8 cellular contexts compared by ENCODE assay signal in the genomic region with DNA sequence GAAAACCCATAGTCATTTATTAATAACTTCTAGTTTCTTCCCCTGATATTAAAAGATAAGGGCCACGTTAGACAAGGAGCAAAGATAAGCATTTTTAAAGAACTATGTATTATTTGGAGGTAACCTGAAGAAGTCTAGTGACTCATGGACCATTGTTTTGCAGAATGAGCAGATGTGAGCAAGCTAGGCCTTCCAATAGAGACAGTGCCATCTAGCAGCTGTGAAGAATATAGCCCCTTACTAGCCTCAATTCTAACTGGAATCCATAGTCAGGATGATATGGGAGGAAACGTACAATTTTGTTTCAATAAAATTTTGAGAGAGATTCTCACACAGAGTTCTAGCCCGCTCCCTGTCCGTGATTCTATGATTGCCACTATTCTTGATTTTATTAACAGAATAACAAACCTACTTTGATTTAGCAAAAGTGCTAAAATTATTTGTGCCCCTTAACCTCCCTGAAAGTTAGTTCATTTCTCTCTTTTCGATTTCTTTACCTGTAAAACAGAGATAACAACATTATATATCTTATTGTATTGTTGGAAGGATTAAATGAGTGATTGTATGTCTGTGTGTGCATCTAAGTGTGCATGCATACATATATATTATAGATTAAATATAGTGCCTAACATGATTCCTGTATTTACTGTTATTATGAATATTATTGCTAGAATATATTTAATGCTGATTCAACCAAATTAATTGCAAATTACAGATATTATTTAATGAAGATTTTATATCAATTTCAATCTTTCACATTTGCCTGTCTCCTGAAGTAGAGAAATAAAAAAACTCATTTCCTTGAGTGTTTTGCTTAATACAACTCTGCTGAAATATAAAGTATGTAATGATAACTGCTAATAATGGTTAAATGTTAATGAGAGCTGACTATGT. TPM values are rescaled to one million over a fixed set of nuclear protein-coding genes. Genes with fewer than 3 reads are reported as not detected.
DNase-seq lines count a peak whose midpoint lies in the region; ATAC-seq and TF ChIP-seq lines count a peak whose summit lies in the region.

No MANE protein-coding gene starts in this region.

- no peak overlapping the region for H3K27ac ChIP-seq in tibial nerve

- TF ChIP-seq EP300 in tibial nerve (IDR thresholded peaks at IDR 0.05): no peak

- no peaks in the 10 kb centered on the region for H3K27me3 ChIP-seq in tibial nerve

- no peak for DNase-seq in activated T-cell treated with anti-CD3 and anti-CD28 coated beads, Interleukin-2, amount 50 U/mL, for 72 hours
- no peak for DNase-seq in activated T-cell treated with anti-CD3 and anti-CD28 coated beads, Interleukin-2, amount 50 U/mL, for 1 hour
- DNase-seq in NCI-H1105 treated with DMSO at 0.1 percent for 48 hours (lab: John Stamatoyannopoulos, UW) (peak; percentile 45), WTC11 (ENCODE audit: low spot score) (no peak), iPS DF 19.7 (ENCODE audit: low read depth, low spot score) (peak; percentile 12), tibial nerve (ENCODE audit: low spot score in 2 of 2) (no peak)
- DNase-seq in activated CD4-positive, alpha-beta T cell treated with anti-CD3 and anti-CD28 coated beads, Interleukin-2, amount 50 U/mL, for 1 hour: no peak

- ATAC-seq in activated T-cell treated with anti-CD3 and anti-CD28 coated beads, Interleukin-2, amount 50 U/mL, for 72 hours (replicated peaks in 1 of 2): peak; percentile 72 to 84
- ATAC-seq in HG02588 (IDR thresholded peaks at IDR 0.05; ENCODE audit: unreplicated experiment): peak; percentile 83
- ATAC-seq in WTC11: peak; percentile 98

- TF ChIP-seq CTCF in WTC11 (IDR thresholded peaks at IDR 0.05) (no peak), tibial nerve (IDR thresholded peaks at IDR 0.05) (peak in 4 of 5 experiments; percentile 26 to 39 (median 38))

- H3K4me3 Mint-ChIP-seq in activated T-cell treated with anti-CD3 and anti-CD28 coated beads, Interleukin-2, amount 50 U/mL, for 72 hours: no peak overlapping the region
- no peak overlapping the region for H3K4me3 Mint-ChIP-seq in WTC11

- H3K27ac Mint-ChIP-seq in activated T-cell treated with anti-CD3 and anti-CD28 coated beads, Interleukin-2, amount 50 U/mL, for 72 hours: no peak overlapping the region
- no peak overlapping the region for H3K27ac Mint-ChIP-seq in WTC11

- POLR2A ChIA-PET in WTC11 (lab: Charles Lee): no interaction called here

- H3K36me3 Mint-ChIP-seq in activated T-cell treated with anti-CD3 and anti-CD28 coated beads, Interleukin-2, amount 50 U/mL, for 72 hours (ENCODE audit: insufficient read depth in 2 of 2): peaks cover 0 to 2% of the 10 kb centered on the region in 2 donors
- H3K36me3 Mint-ChIP-seq in WTC11: peaks cover 10% of the 10 kb centered on the region

- H3K36me3 ChIP-seq in tibial nerve: peaks cover 0 to 14% (median 0%) of the 10 kb centered on the region in 3 donors

- H3K4me1 Mint-ChIP-seq in activated T-cell treated with anti-CD3 and anti-CD28 coated beads, Interleukin-2, amount 50 U/mL, for 72 hours (ENCODE audit: low read depth): no peaks in the 10 kb centered on the region
- peaks cover 7% of the 10 kb centered on the region for H3K4me1 Mint-ChIP-seq in WTC11

- 59 to 60% methylated on average over 5 of the region's 5 CpGs for WGBS in tibial nerve, 2 donors

- peaks cover 3% of the 10 kb centered on the region for H3K27me3 Mint-ChIP-seq in activated T-cell treated with anti-CD3 and anti-CD28 coated beads, Interleukin-2, amount 50 U/mL, for 72 hours (ENCODE audit: low read depth)
- H3K27me3 Mint-ChIP-seq in WTC11 (ENCODE audit: low read depth): peaks cover 2% of the 10 kb centered on the region; the same call in 1 of the 2 replicates

- TF ChIP-seq POLR2A in tibial nerve (IDR thresholded peaks at IDR 0.05): no peak

- peaks cover 0 to 2% of the 10 kb centered on the region in 2 donors for H3K9me3 Mint-ChIP-seq in activated T-cell treated with anti-CD3 and anti-CD28 coated beads, Interleukin-2, amount 50 U/mL, for 72 hours
- peaks cover 14% of the 10 kb centered on the region for H3K9me3 Mint-ChIP-seq in WTC11

- no peaks in the 10 kb centered on the region for H3K4me1 ChIP-seq in tibial nerve

- CTCF ChIA-PET in WTC11 (lab: Charles Lee): interaction anchor here (0.8 to 1.6 kb wide), 9 partner anchors 10 to 144 kb away, joined by 3 to 6 read pairs (median 4); a partner anchor contains a TSS

- no peak overlapping the region for H3K4me3 ChIP-seq in tibial nerve

- no peaks in the 10 kb centered on the region for H3K9me3 ChIP-seq in tibial nerve

TF ChIP-seq in WTC11, 78 proteins besides CTCF, POLR2A, EP300 and RAD21:
- TF ChIP-seq JUN (CRISPR knock-in tag; IDR thresholded peaks at IDR 0.05): no peak
- no peak for TF ChIP-seq GABPB1 (CRISPR knock-in tag; IDR thresholded peaks at IDR 0.05)
- TF ChIP-seq ZBTB21 (CRISPR knock-in tag; IDR thresholded peaks at IDR 0.05; ENCODE audit: borderline replicate concordance): no peak
TF ChIP-seq in WTC11: peak in this region for 0.

RNA-seq across cellular contexts. Expression of a gene that starts 22.7 kb away (rescaled TPM):
- total RNA-seq in activated T-cell treated with anti-CD3 and anti-CD28 coated beads, Interleukin-2, amount 50 U/mL, for 72 hours: not detected
- total RNA-seq in WTC11 (2021) (not detected in 3 replicates), tibial nerve (not detected)

RNA-seq across cellular contexts. Expression of a gene that starts 48.1 kb away (rescaled TPM):
- 10 to 100 TPM; 47.6 to 71.1 TPM for total RNA-seq in activated T-cell treated with anti-CD3 and anti-CD28 coated beads, Interleukin-2, amount 50 U/mL, for 72 hours
- total RNA-seq in WTC11 (2021) (18.5 to 20.1 TPM (median 19.6 TPM) in 3 replicates), tibial nerve (10 to 100 TPM; 11.3 to 48.1 (median 28.6) TPM)

RNA-seq across cellular contexts. Expression of a gene that starts 53.4 kb away (rescaled TPM):
- 1 to 10 TPM in 1 of 2 donors, under 1 TPM in 1; 0.79 to 1.1 TPM for total RNA-seq in activated T-cell treated with anti-CD3 and anti-CD28 coated beads, Interleukin-2, amount 50 U/mL, for 72 hours
- total RNA-seq in WTC11 (2021) (2.7 to 3.4 TPM (median 3.3 TPM) in 3 replicates), tibial nerve (10 to 100 TPM; 18.9 to 51.1 (median 22.0) TPM)

Comparison
In these comparisons a context has a peak if more than half of its experiments do, and no peak if none do; other contexts are left out.
1. DNase-seq: peak in NCI-H1105 treated with DMSO at 0.1 percent for 48 hours (single experiment) and iPS DF 19.7 (single experiment); none in activated T-cell treated with anti-CD3 and anti-CD28 coated beads, Interleukin-2, amount 50 U/mL, for 72 hours (0 of 2), activated T-cell treated with anti-CD3 and anti-CD28 coated beads, Interleukin-2, amount 50 U/mL, for 1 hour (single experiment), WTC11 (single experiment), tibial nerve (0 of 2) and activated CD4-positive, alpha-beta T cell treated with anti-CD3 and anti-CD28 coated beads, Interleukin-2, amount 50 U/mL, for 1 hour (single experiment).
2. Peak in every context shown above with its lines, with median percentiles within 50 percentile points of each other: ATAC-seq.